ENCODE assay signal across 7 cellular contexts in genomic region chr1:151006331-151007052, GRCh38. TPM values are rescaled to one million over a fixed set of nuclear protein-coding genes. Genes with fewer than 3 reads are reported as not detected.
DNase-seq lines count a peak whose midpoint lies in the region; ATAC-seq and TF ChIP-seq lines count a peak whose summit lies in the region.

MINDY1 (minus strand) TSS chr1:151006902; CDS start chr1:151002617, 4,285 bp downstream.

- H3K4me3 Mint-ChIP-seq in activated naive CD4-positive, alpha-beta T cell treated with anti-CD3 and anti-CD28 coated beads for 36 hours: peak within 1 kb of the TSS; percentile 92
- peak within 1 kb of the TSS; percentile 91 to 100 (median 97) for H3K4me3 Mint-ChIP-seq in naive thymus-derived CD4-positive, alpha-beta T cell

- no peaks in the 10 kb centered on the region for H3K9me3 Mint-ChIP-seq in activated naive CD4-positive, alpha-beta T cell treated with anti-CD3 and anti-CD28 coated beads for 36 hours
- H3K9me3 Mint-ChIP-seq in naive thymus-derived CD4-positive, alpha-beta T cell: no peaks in the 10 kb centered on the region

- no peaks in the 10 kb centered on the region; the same call in 1 of the 2 replicates for H3K36me3 ChIP-seq in HUES48 (ENCODE audit: control insufficient read depth, insufficient read depth, low read length)
- H3K36me3 ChIP-seq in naive thymus-derived CD4-positive, alpha-beta T cell (ENCODE audit: control insufficient read depth in 2 of 3, insufficient read depth in 3 of 3, low read length in 3 of 3): peaks cover 0 to 8% (median under 1%) of the 10 kb centered on the region in 3 experiments
- no peaks in the 10 kb centered on the region for H3K36me3 ChIP-seq in urinary bladder (ENCODE audit: insufficient read depth)

- no peaks in the 10 kb centered on the region for H3K27me3 ChIP-seq in HUES48 (ENCODE audit: control insufficient read depth, insufficient read depth, low read length)
- no peaks in the 10 kb centered on the region for H3K27me3 ChIP-seq in naive thymus-derived CD4-positive, alpha-beta T cell (ENCODE audit: control insufficient read depth in 2 of 2, insufficient read depth in 2 of 2, low read length in 2 of 2)

- H3K27ac ChIP-seq in HUES48 (ENCODE audit: low read depth, low read length) (peak within 1 kb of the TSS; percentile 88), urinary bladder (ENCODE audit: low read depth) (peak within 1 kb of the TSS; percentile 89)
- peak within 1 kb of the TSS; percentile 96 for H3K27ac ChIP-seq in naive thymus-derived CD4-positive, alpha-beta T cell (ENCODE audit: low read depth, low read length)

- no peaks in the 10 kb centered on the region for H3K27me3 Mint-ChIP-seq in activated naive CD4-positive, alpha-beta T cell treated with anti-CD3 and anti-CD28 coated beads for 36 hours (ENCODE audit: low read depth)
- no peaks in the 10 kb centered on the region for H3K27me3 Mint-ChIP-seq in naive thymus-derived CD4-positive, alpha-beta T cell

- peaks cover 8% of the 10 kb centered on the region for H3K36me3 Mint-ChIP-seq in activated naive CD4-positive, alpha-beta T cell treated with anti-CD3 and anti-CD28 coated beads for 36 hours (ENCODE audit: low read depth)
- H3K36me3 Mint-ChIP-seq in naive thymus-derived CD4-positive, alpha-beta T cell: peaks cover 5 to 19% (median 6%) of the 10 kb centered on the region in 5 donors

- H3K27ac Mint-ChIP-seq in activated naive CD4-positive, alpha-beta T cell treated with anti-CD3 and anti-CD28 coated beads for 36 hours: peak within 1 kb of the TSS; percentile 99
- H3K27ac Mint-ChIP-seq in naive thymus-derived CD4-positive, alpha-beta T cell: peak within 1 kb of the TSS; percentile 92 to 99 (median 97)

- peaks cover 22% of the 10 kb centered on the region for H3K4me1 ChIP-seq in HUES48 (ENCODE audit: control insufficient read depth, insufficient read depth, low read length)
- peaks cover 39 to 55% of the 10 kb centered on the region in 2 donors for H3K4me1 ChIP-seq in naive thymus-derived CD4-positive, alpha-beta T cell (ENCODE audit: control insufficient read depth in 2 of 2, insufficient read depth in 2 of 2, low read length in 2 of 2)
- H3K4me1 ChIP-seq in urinary bladder (ENCODE audit: insufficient read depth): peaks cover 1% of the 10 kb centered on the region

- whole genome bisulfite sequencing in urinary bladder: under 1% methylated on average over 18 of the region's 18 CpGs

- DNase-seq in GM10248 (ENCODE audit: extremely low spot score): peak; percentile 71
- DNase-seq in NOMO-1 treated with dmso at 0.1 percent for 144 hours (lab: John Stamatoyannopoulos, UW; ENCODE audit: unreplicated experiment): peak; percentile 79
- DNase-seq in activated naive CD4-positive, alpha-beta T cell treated with anti-CD3 and anti-CD28 coated beads for 36 hours: peak; percentile 65
- DNase-seq in foreskin fibroblast: peak; percentile 79 to 91
- peak in 5 of 9 donors; percentile 20 to 36 (median 33) for DNase-seq in naive thymus-derived CD4-positive, alpha-beta T cell

- POLR2A ChIA-PET in GM10248 (lab: Yijun Ruan, JAX): interaction anchor here (0.6 to 1.2 kb wide), 5 partner anchors 8 to 427 kb away, joined by 3 to 16 read pairs (median 4); partner anchors contain the start of genes MCL1 and SETDB1
- POLR2A ChIA-PET in naive thymus-derived CD4-positive, alpha-beta T cell (lab: Charles Lee): interaction anchor here (0.5 to 4.5 kb wide), 19 partner anchors 9 to 1119 kb away, joined by 3 to 40 read pairs (median 6); partner anchors contain the start of genes ANXA9, C1orf56, CDC42SE1 and CERS2

- CTCF ChIA-PET in GM10248 (lab: Yijun Ruan, JAX): interaction anchor here (0.7 to 3.9 kb wide), 26 partner anchors 11 to 752 kb away, joined by 3 to 99 read pairs (median 4); partner anchors contain the start of genes ANXA9, C1orf56, CDC42SE1 and TNFAIP8L2
- CTCF ChIA-PET in activated naive CD4-positive, alpha-beta T cell treated with anti-CD3 and anti-CD28 coated beads for 36 hours (lab: Charles Lee): interaction anchor here (0.5 to 4.7 kb wide), 21 partner anchors 11 to 444 kb away, joined by 3 to 54 read pairs (median 4); partner anchors contain the start of genes C1orf56 and CERS2
- CTCF ChIA-PET in naive thymus-derived CD4-positive, alpha-beta T cell (lab: Charles Lee): interaction anchor here (0.6 to 3.5 kb wide), 12 partner anchors 12 to 241 kb away, joined by 3 to 30 read pairs (median 4); partner anchors contain the start of genes ANXA9, CERS2 and CTSS

- peak; percentile 23 for ATAC-seq in naive thymus-derived CD4-positive, alpha-beta T cell

- peak within 1 kb of the TSS; percentile 45 for H3K9ac ChIP-seq in HUES48 (ENCODE audit: low read depth, low read length)

- H3K4me1 Mint-ChIP-seq in activated naive CD4-positive, alpha-beta T cell treated with anti-CD3 and anti-CD28 coated beads for 36 hours (ENCODE audit: low read depth): peaks cover 66% of the 10 kb centered on the region
- peaks cover 51 to 87% (median 83%) of the 10 kb centered on the region in 7 donors for H3K4me1 Mint-ChIP-seq in naive thymus-derived CD4-positive, alpha-beta T cell

- peak; percentile 28 for TF ChIP-seq CTCF in GM10248 (IDR thresholded peaks at IDR 0.05; ENCODE audit: control extremely low read depth, extremely low read depth, low read depth, missing control alignments)
- TF ChIP-seq CTCF in foreskin fibroblast (IDR thresholded peaks at IDR 0.05; ENCODE audit: low read depth, low read length): peak; percentile 52

- intact Hi-C loops in activated naive CD4-positive, alpha-beta T cell treated with anti-CD3 and anti-CD28 coated beads for 36 hours (cut with micrococcal nuclease): loop anchor here (1.0 to 10.0 kb wide), 5 partner anchors 27 to 642 kb away; partner anchors contain the start of genes CTSS, GOLPH3L and RPRD2
- intact Hi-C loops in naive thymus-derived CD4-positive, alpha-beta T cell (cut with micrococcal nuclease): loop anchor here (1.0 to 10.0 kb wide), 7 partner anchors 27 to 739 kb away; partner anchors contain the start of genes APH1A (in 1 of the 2), CERS2 (in 1 of the 2), PSMD4 (in 1 of the 2) and TNFAIP8L2 (in 1 of the 2)

- no peaks in the 10 kb centered on the region for H3K9me3 ChIP-seq in HUES48 (ENCODE audit: control insufficient read depth, insufficient read depth, low read length)
- H3K9me3 ChIP-seq in naive thymus-derived CD4-positive, alpha-beta T cell (ENCODE audit: control insufficient read depth in 2 of 3, low read length in 3 of 3): no peaks in the 10 kb centered on the region

- peak within 1 kb of the TSS; percentile 57 for H3K4me3 ChIP-seq in HUES48 (ENCODE audit: low read depth, low read length)
- peak within 1 kb of the TSS; percentile 78 to 94 for H3K4me3 ChIP-seq in foreskin fibroblast (ENCODE audit: low read depth in 1 of 2, low read length in 2 of 2)
- H3K4me3 ChIP-seq in naive thymus-derived CD4-positive, alpha-beta T cell (ENCODE audit: low read length): peak within 1 kb of the TSS; percentile 88
- H3K4me3 ChIP-seq in urinary bladder (ENCODE audit: low read depth, low read length): peak within 1 kb of the TSS; percentile 54

RNA-seq across cellular contexts. Expression of gene MINDY1, which starts in this region (rescaled TPM):
- total RNA-seq in activated naive CD4-positive, alpha-beta T cell treated with anti-CD3 and anti-CD28 coated beads for 36 hours: 10 to 100 TPM; 14.6 to 15.1 TPM
- 10 to 100 TPM; 24.6 to 53.4 (median 29.9) TPM for total RNA-seq in naive thymus-derived CD4-positive, alpha-beta T cell
- polyA plus RNA-seq in naive thymus-derived CD4-positive, alpha-beta T cell: 10 to 100 TPM; 12.8 to 33.1 TPM
- total RNA-seq in urinary bladder: 19.7 TPM
- polyA plus RNA-seq in urinary bladder: 19.6 TPM

Comparison
In these comparisons a context has a peak if more than half of its experiments do, and no peak if none do; other contexts are left out.
1. Peak in every context shown above with its lines: DNase-seq, ATAC-seq, H3K4me3 ChIP-seq and H3K27ac ChIP-seq.
2. DNase-seq: peak in every context shown above with its lines; median percentile 85 in foreskin fibroblast; 79 in NOMO-1 treated with dmso at 0.1 percent for 144 hours; 71 in GM10248; 65 in activated naive CD4-positive, alpha-beta T cell treated with anti-CD3 and anti-CD28 coated beads for 36 hours; 33 in naive thymus-derived CD4-positive, alpha-beta T cell.